16 cellular contexts compared by ENCODE assay signal in the genomic region with DNA sequence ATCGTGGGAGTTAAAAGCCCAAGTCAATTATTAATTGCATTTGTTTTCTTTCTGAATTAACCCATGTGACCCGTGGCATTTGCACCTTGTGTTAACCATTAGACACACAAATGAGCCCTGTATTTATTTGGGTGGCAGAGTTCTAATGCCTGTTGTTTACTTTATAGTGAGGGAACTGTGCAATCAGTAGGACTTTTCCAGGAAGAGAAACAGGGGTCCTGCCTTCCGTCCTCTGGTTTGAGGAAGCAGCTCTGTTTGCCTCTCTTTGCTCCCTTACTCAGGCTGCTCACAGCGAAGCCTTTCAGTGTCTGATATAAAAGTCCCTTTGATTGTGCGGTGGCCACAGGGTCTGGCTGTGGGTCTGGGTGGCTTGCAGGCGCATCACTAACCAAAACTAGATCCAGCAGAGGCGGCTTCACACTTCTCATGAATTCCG.
DNase-seq lines count a peak whose midpoint lies in the region; ATAC-seq and TF ChIP-seq lines count a peak whose summit lies in the region.
"Had no signal": no experiment of that assay in that cellular context is flagged by ENCODE, and none has a peak within 500 bp of the region (broad histone marks: within the 10 kb centered on the region; RNA-seq: fewer than 3 reads in every experiment).

No MANE protein-coding gene starts in this region.

- H2AFZ ChIP-seq in hepatocyte, result no peak overlapping the region
- H2AFZ ChIP-seq: GM23248 had no signal

- no peaks in the 10 kb centered on the region for H3K27me3 Mint-ChIP-seq in neural crest cell (ENCODE audit: low read depth)
- H3K27me3 Mint-ChIP-seq in type B pancreatic cell, result no peaks in the 10 kb centered on the region

- H3K27me3 ChIP-seq in right atrium auricular region, result no peaks in the 10 kb centered on the region
- no peaks in the 10 kb centered on the region for H3K27me3 ChIP-seq in hepatocyte
- H3K27me3 ChIP-seq: gastrocnemius medialis had no signal

- H3K9me3 Mint-ChIP-seq in neural crest cell (no peaks in the 10 kb centered on the region), type B pancreatic cell (no peaks in the 10 kb centered on the region)

- H3K36me3 ChIP-seq in right atrium auricular region, result no peaks in the 10 kb centered on the region
- no peaks in the 10 kb centered on the region for H3K36me3 ChIP-seq in hepatocyte (replicated peaks; ENCODE audit: insufficient read depth, low read depth)
- H3K36me3 ChIP-seq: gastrocnemius medialis had no signal

- no peaks in the 10 kb centered on the region for H3K79me2 ChIP-seq in hepatocyte

- TF ChIP-seq CTCF in right atrium auricular region (IDR thresholded peaks at IDR 0.05) (no peak), hepatocyte (IDR thresholded peaks at IDR 0.05; ENCODE audit: poor library complexity) (no peak), neural crest cell (conservative IDR thresholded peaks at IDR 0.05) (no peak), type B pancreatic cell (conservative IDR thresholded peaks at IDR 0.05) (no peak)

- ATAC-seq in Right ventricle myocardium superior (ENCODE audit: poor library complexity), result peak; percentile 56
- ATAC-seq: gastrocnemius medialis had no signal

- H3K27ac Mint-ChIP-seq in neural crest cell (ENCODE audit: unreplicated experiment) (no peak overlapping the region), type B pancreatic cell (peak overlapping the region; percentile 45)

- peak overlapping the region; percentile 51 for H3K4me2 ChIP-seq in hepatocyte

- no peaks in the 10 kb centered on the region for H3K9me2 ChIP-seq in hepatocyte (replicated peaks; ENCODE audit: insufficient read depth)

- H3K9me3 ChIP-seq in right atrium auricular region (no peaks in the 10 kb centered on the region), hepatocyte (ENCODE audit: low read depth) (no peaks in the 10 kb centered on the region)
- H3K9me3 ChIP-seq: gastrocnemius medialis had no signal

- intact Hi-C loops in Right ventricle myocardium superior (cut with DNase I), result no loop called here

- no peaks in the 10 kb centered on the region for H4K20me1 ChIP-seq in hepatocyte (ENCODE audit: insufficient read depth, poor library complexity, severe bottlenecking)

- DNase-seq in Right ventricle myocardium superior (no peak), right atrium auricular region (ENCODE audit: low spot score) (no peak), hepatocyte (ENCODE audit: low spot score) (peak; percentile 26), neural crest cell (ENCODE audit: low read depth, low spot score) (peak; percentile 14), type B pancreatic cell (ENCODE audit: extremely low spot score, unreplicated experiment) (no peak), NCI-H2227 treated with DMSO at 0.1 percent for 48 hours (lab: John Stamatoyannopoulos, UW) (no peak), AG08395 (ENCODE audit: low spot score) (no peak)
- DNase-seq in activated CD8-positive, alpha-beta memory T cell treated with anti-CD3 and anti-CD28 coated beads for 24 hours, result no peak
- DNase-seq: activated naive CD4-positive, alpha-beta T cell treated with anti-CD3 and anti-CD28 coated beads, Interleukin-2, amount 50 U/mL, for 16 hours; gastrocnemius medialis; GM23248; NCI-H1105; NCI-H524; SIG-M5; trophoblast cell had no signal

- H3K4me1 ChIP-seq in right atrium auricular region (peaks cover 0 to 6% of the 10 kb centered on the region in 2 donors), hepatocyte (ENCODE audit: insufficient read depth) (peaks cover 23% of the 10 kb centered on the region)

- no peaks in the 10 kb centered on the region for H3K36me3 Mint-ChIP-seq in neural crest cell (ENCODE audit: low read depth)
- no peaks in the 10 kb centered on the region for H3K36me3 Mint-ChIP-seq in type B pancreatic cell

- H3K4me3 Mint-ChIP-seq in neural crest cell (peak overlapping the region; percentile 50), type B pancreatic cell (peak overlapping the region; percentile 61)

- 52% methylated on average over 8 of the region's 8 CpGs for WGBS in hepatocyte (ENCODE audit: low lambda C conversion rate, missing lambda C conversion rate)

- H3K27ac ChIP-seq in right atrium auricular region (no peak overlapping the region), hepatocyte (peak overlapping the region; percentile 77)
- H3K27ac ChIP-seq: gastrocnemius medialis, GM23248 had no signal

- H3K4me1 Mint-ChIP-seq in neural crest cell (peaks cover 28% of the 10 kb centered on the region), type B pancreatic cell (ENCODE audit: unreplicated experiment) (peaks cover 24% of the 10 kb centered on the region)

- H3K4me3 ChIP-seq in right atrium auricular region (no peak overlapping the region), hepatocyte (no peak overlapping the region)
- H3K4me3 ChIP-seq: gastrocnemius medialis, GM23248, skin epidermis had no signal

Comparison
In these comparisons a context has a peak if more than half of its experiments do, and no peak if none do; other contexts are left out.
1. DNase-seq: peak in hepatocyte (single experiment) and neural crest cell (single experiment); none in Right ventricle myocardium superior (single experiment), right atrium auricular region (single experiment), type B pancreatic cell (single experiment), activated CD8-positive, alpha-beta memory T cell treated with anti-CD3 and anti-CD28 coated beads for 24 hours (single experiment), NCI-H2227 treated with DMSO at 0.1 percent for 48 hours (single experiment) and AG08395 (single experiment).